ENCODE assay signal across 31 cellular contexts in the genomic region with DNA sequence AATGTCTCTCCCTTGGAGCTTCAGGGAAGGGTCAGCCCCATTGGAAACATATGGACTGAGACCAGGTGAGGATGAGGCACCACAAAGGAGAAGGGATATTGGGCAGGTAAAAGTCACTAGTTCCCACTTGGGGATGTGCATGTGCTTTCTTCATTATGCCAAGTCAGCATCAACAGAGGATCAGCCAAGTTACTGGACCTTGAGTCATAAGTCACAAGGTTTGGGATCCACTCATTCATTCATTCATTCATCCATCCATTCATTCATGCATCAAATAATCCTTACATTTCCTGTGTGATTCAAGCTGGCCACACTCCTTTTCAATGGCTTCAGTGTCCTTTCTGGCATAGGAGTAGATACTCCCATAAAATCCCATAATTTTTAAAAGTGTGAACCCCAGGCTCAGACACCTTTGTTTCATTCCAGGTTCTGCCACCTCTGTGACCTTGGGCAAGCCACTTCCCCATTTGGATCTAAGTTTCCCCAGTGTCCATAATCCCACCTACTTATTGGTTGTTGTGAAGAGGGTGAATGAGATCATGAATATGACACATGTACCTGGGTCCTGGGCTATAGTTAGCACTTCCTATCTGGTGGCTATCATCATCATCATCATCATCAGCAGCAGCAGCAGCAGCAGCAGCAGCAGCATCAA.
"Had no signal": no experiment of that assay in that cellular context is flagged by ENCODE, and none has a peak within 500 bp of the region (broad histone marks: within the 10 kb centered on the region; RNA-seq: fewer than 3 reads in every experiment).

No MANE protein-coding gene starts in this region.

- H3K27ac ChIP-seq: brain microvascular endothelial cell, coronary artery, dorsolateral prefrontal cortex, heart left ventricle had no signal

- DNase-seq: activated CD4-positive, alpha-beta memory T cell treated with anti-CD3 and anti-CD28 coated beads for 36 hours; activated CD4-positive, alpha-beta T cell treated with anti-CD3 and anti-CD28 coated beads for 36 hours; activated CD4-positive, alpha-beta T cell treated with anti-CD3 and anti-CD28 coated beads, Interleukin-2, amount 10 ng/mL, durations not matched to agents 24 days and 14 days; activated CD4-positive, CD25-positive, alpha-beta regulatory T cell; activated CD4-positive, CD25-positive, alpha-beta regulatory T cell treated with anti-CD3 and anti-CD28 coated beads, Interleukin-2, amount 50 U/mL, for 72 hours; activated CD8-positive, alpha-beta memory T cell treated with anti-CD3 and anti-CD28 coated beads, Interleukin-2, amount 10 ng/mL, durations not matched to agents 7 days and 5 days; activated CD8-positive, alpha-beta memory T cell treated with anti-CD3 and anti-CD28 coated beads, Interleukin-2, amount 50 U/mL, for 4 hours; activated CD8-positive, alpha-beta T cell treated with anti-CD3 and anti-CD28 coated beads, Interleukin-2, amount 10 ng/mL, durations not matched to agents 7 days and 5 days; activated effector memory CD4-positive, alpha-beta T cell treated with anti-CD3 and anti-CD28 coated beads, Interleukin-2, amount 50 U/mL, for 16 hours; activated naive CD4-positive, alpha-beta T cell treated with anti-CD3 and anti-CD28 coated beads, Interleukin-2, amount 10 ng/mL, durations not matched to agents 7 days and 5 days; activated naive CD8-positive, alpha-beta T cell treated with anti-CD3 and anti-CD28 coated beads, Interleukin-2, amount 10 ng/mL, durations not matched to agents 7 days and 5 days; activated T-cell treated with anti-CD3 and anti-CD28 coated beads, Interleukin-2, amount 50 U/mL, for 1 hour; activated T-cell treated with anti-CD3 and anti-CD28 coated beads, Interleukin-2, amount 50 U/mL, for 48 hours; anterior cingulate cortex; brain microvascular endothelial cell; dorsolateral prefrontal cortex; effector memory CD4-positive, alpha-beta T cell; endodermal cell; foreskin fibroblast; heart left ventricle; T-helper 2 cell had no signal

- H3K4me3 ChIP-seq: coronary artery, dorsolateral prefrontal cortex, heart left ventricle had no signal

- H3K9me3 Mint-ChIP-seq: activated CD4-positive, alpha-beta T cell treated with anti-CD3 and anti-CD28 coated beads, Interleukin-2, amount 10 ng/mL, durations not matched to agents 24 days and 14 days; activated naive CD4-positive, alpha-beta T cell treated with anti-CD3 and anti-CD28 coated beads, Interleukin-2, amount 10 ng/mL, durations not matched to agents 7 days and 5 days; activated naive CD8-positive, alpha-beta T cell treated with anti-CD3 and anti-CD28 coated beads, Interleukin-2, amount 10 ng/mL, durations not matched to agents 7 days and 5 days; activated T-helper 2 cell treated with anti-CD3 and anti-CD28 coated beads, Interferon-gamma antibody, Interleukin-2, Interleukin-4, amounts not matched to agents 10 μg/mL and 5 μg/mL and 100 μg/mL, durations not matched to agents 14 hours and 24 hours and 36 hours had no signal

- H3K4me3 Mint-ChIP-seq: activated CD4-positive, alpha-beta memory T cell treated with anti-CD3 and anti-CD28 coated beads for 36 hours; activated CD4-positive, alpha-beta T cell treated with anti-CD3 and anti-CD28 coated beads for 36 hours; activated CD4-positive, alpha-beta T cell treated with anti-CD3 and anti-CD28 coated beads, Interleukin-2, amount 10 ng/mL, durations not matched to agents 24 days and 14 days; activated CD8-positive, alpha-beta memory T cell treated with anti-CD3 and anti-CD28 coated beads, Interleukin-2, amount 10 ng/mL, durations not matched to agents 7 days and 5 days; activated CD8-positive, alpha-beta T cell treated with anti-CD3 and anti-CD28 coated beads, Interleukin-2, amount 10 ng/mL, durations not matched to agents 7 days and 5 days; activated naive CD4-positive, alpha-beta T cell treated with anti-CD3 and anti-CD28 coated beads, Interleukin-2, amount 10 ng/mL, durations not matched to agents 7 days and 5 days; activated naive CD8-positive, alpha-beta T cell treated with anti-CD3 and anti-CD28 coated beads, Interleukin-2, amount 10 ng/mL, durations not matched to agents 7 days and 5 days; activated T-helper 1 cell treated with anti-CD3 and anti-CD28 coated beads, Interleukin-12 subunit alpha, Interleukin-12 subunit beta, Interleukin-2, Interleukin-4 antibody, amounts not matched to agents 30 ng/mL and 10 ng/mL and 1 ng/mL, durations not matched to agents 14 hours and 24 hours and 36 hours; central memory CD8-positive, alpha-beta T cell; dendritic cell treated with granulocyte-macrophage colony-stimulating factor and Interleukin-4, amounts not matched to agents 40 ng/mL and 50 ng/mL, for 4 days; endodermal cell had no signal

- H3K36me3 ChIP-seq: brain microvascular endothelial cell, heart left ventricle had no signal

- H3K36me3 Mint-ChIP-seq: activated CD4-positive, alpha-beta memory T cell treated with anti-CD3 and anti-CD28 coated beads for 36 hours; activated CD8-positive, alpha-beta memory T cell treated with anti-CD3 and anti-CD28 coated beads, Interleukin-2, amount 10 ng/mL, durations not matched to agents 7 days and 5 days; activated naive CD4-positive, alpha-beta T cell treated with anti-CD3 and anti-CD28 coated beads, Interleukin-2, amount 10 ng/mL, durations not matched to agents 7 days and 5 days; activated naive CD4-positive, alpha-beta T cell treated with anti-CD3 and anti-CD28 coated beads, Interleukin-2, amount 50 U/mL, for 72 hours; activated naive CD8-positive, alpha-beta T cell treated with anti-CD3 and anti-CD28 coated beads, Interleukin-2, amount 10 ng/mL, durations not matched to agents 7 days and 5 days had no signal

- ATAC-seq: activated CD4-positive, alpha-beta T cell treated with anti-CD3 and anti-CD28 coated beads for 36 hours; activated CD8-positive, alpha-beta memory T cell treated with anti-CD3 and anti-CD28 coated beads, Interleukin-2, amount 10 ng/mL, durations not matched to agents 7 days and 5 days; activated CD8-positive, alpha-beta T cell treated with anti-CD3 and anti-CD28 coated beads, Interleukin-2, amount 10 ng/mL, durations not matched to agents 7 days and 5 days; activated naive CD4-positive, alpha-beta T cell treated with anti-CD3 and anti-CD28 coated beads, Interleukin-2, amount 50 U/mL, for 72 hours; esophagus mucosa; heart left ventricle had no signal

- FAIRE-seq: astrocyte, bronchial epithelial cell, frontal cortex had no signal

- H3K4me1 Mint-ChIP-seq: activated CD4-positive, alpha-beta T cell treated with anti-CD3 and anti-CD28 coated beads for 36 hours; activated CD4-positive, alpha-beta T cell treated with anti-CD3 and anti-CD28 coated beads, Interleukin-2, amount 10 ng/mL, durations not matched to agents 24 days and 14 days; activated CD8-positive, alpha-beta memory T cell treated with anti-CD3 and anti-CD28 coated beads, Interleukin-2, amount 10 ng/mL, durations not matched to agents 7 days and 5 days; activated naive CD4-positive, alpha-beta T cell treated with anti-CD3 and anti-CD28 coated beads, Interleukin-2, amount 10 ng/mL, durations not matched to agents 7 days and 5 days; activated naive CD8-positive, alpha-beta T cell treated with anti-CD3 and anti-CD28 coated beads, Interleukin-2, amount 10 ng/mL, durations not matched to agents 7 days and 5 days; central memory CD8-positive, alpha-beta T cell had no signal

- H3K27ac Mint-ChIP-seq: activated CD4-positive, alpha-beta memory T cell treated with anti-CD3 and anti-CD28 coated beads for 36 hours; activated CD4-positive, alpha-beta T cell treated with anti-CD3 and anti-CD28 coated beads for 36 hours; activated CD4-positive, alpha-beta T cell treated with anti-CD3 and anti-CD28 coated beads, Interleukin-2, amount 10 ng/mL, durations not matched to agents 24 days and 14 days; activated CD8-positive, alpha-beta memory T cell treated with anti-CD3 and anti-CD28 coated beads, Interleukin-2, amount 10 ng/mL, durations not matched to agents 7 days and 5 days; activated CD8-positive, alpha-beta T cell treated with anti-CD3 and anti-CD28 coated beads, Interleukin-2, amount 10 ng/mL, durations not matched to agents 7 days and 5 days; activated naive CD4-positive, alpha-beta T cell treated with anti-CD3 and anti-CD28 coated beads, Interleukin-2, amount 10 ng/mL, durations not matched to agents 7 days and 5 days; activated naive CD4-positive, alpha-beta T cell treated with anti-CD3 and anti-CD28 coated beads, Interleukin-2, amount 50 U/mL, for 72 hours; activated naive CD8-positive, alpha-beta T cell treated with anti-CD3 and anti-CD28 coated beads, Interleukin-2, amount 10 ng/mL, durations not matched to agents 7 days and 5 days; activated T-helper 1 cell treated with anti-CD3 and anti-CD28 coated beads, Interleukin-12 subunit alpha, Interleukin-12 subunit beta, Interleukin-2, Interleukin-4 antibody, amounts not matched to agents 30 ng/mL and 10 ng/mL and 1 ng/mL, durations not matched to agents 14 hours and 24 hours and 36 hours; activated T-helper 2 cell treated with anti-CD3 and anti-CD28 coated beads, Interferon-gamma antibody, Interleukin-2, Interleukin-4, amounts not matched to agents 10 μg/mL and 5 μg/mL and 100 μg/mL, durations not matched to agents 14 hours and 24 hours and 36 hours; dendritic cell treated with granulocyte-macrophage colony-stimulating factor and Interleukin-4, amounts not matched to agents 40 ng/mL and 50 ng/mL, for 4 days; endodermal cell had no signal
